In genomic region chr11:36266767-36267166, GRCh38 we compare ENCODE assay signal across 9 cellular contexts.
"Had no signal": no experiment of that assay in that cellular context is flagged by ENCODE, and none has a peak within 500 bp of the region (broad histone marks: within the 10 kb centered on the region; RNA-seq: fewer than 3 reads in every experiment).

No MANE protein-coding gene starts in this region.

- H3K27ac Mint-ChIP-seq: activated CD4-positive, alpha-beta memory T cell treated with anti-CD3 and anti-CD28 coated beads, Interleukin-2, amount 10 ng/mL, durations not matched to agents 7 days and 5 days; activated naive CD4-positive, alpha-beta T cell treated with anti-CD3 and anti-CD28 coated beads for 36 hours; activated naive CD8-positive, alpha-beta T cell; activated T-helper 17 cell treated with anti-CD3 and anti-CD28 coated beads, Interleukin-2, amount 50 U/mL, for 72 hours had no signal

- H3K4me1 Mint-ChIP-seq: activated T-helper 17 cell treated with anti-CD3 and anti-CD28 coated beads, Interleukin-2, amount 50 U/mL, for 72 hours had no signal

- H3K9me3 Mint-ChIP-seq: activated CD4-positive, alpha-beta memory T cell treated with anti-CD3 and anti-CD28 coated beads, Interleukin-2, amount 10 ng/mL, durations not matched to agents 7 days and 5 days; activated naive CD4-positive, alpha-beta T cell treated with anti-CD3 and anti-CD28 coated beads for 36 hours; activated T-helper 17 cell treated with anti-CD3 and anti-CD28 coated beads, Interleukin-2, amount 50 U/mL, for 72 hours had no signal

- H3K4me3 Mint-ChIP-seq: activated CD4-positive, alpha-beta memory T cell treated with anti-CD3 and anti-CD28 coated beads, Interleukin-2, amount 10 ng/mL, durations not matched to agents 7 days and 5 days; activated naive CD4-positive, alpha-beta T cell treated with anti-CD3 and anti-CD28 coated beads for 36 hours; activated naive CD8-positive, alpha-beta T cell; activated T-helper 17 cell treated with anti-CD3 and anti-CD28 coated beads, Interleukin-2, amount 50 U/mL, for 72 hours had no signal

- H3K4me3 ChIP-seq: SK-N-MC had no signal

- DNase-seq: activated gamma-delta T cell, NCI-H1694 treated with DMSO at 0.1 percent for 48 hours, NCI-H510A had no signal

- H3K27ac ChIP-seq: SK-N-MC, VCaP had no signal
